In genomic region chr1:81950845-81951244, GRCh38 we compare ENCODE assay signal across 20 cellular contexts.
"Had no signal": no experiment of that assay in that cellular context is flagged by ENCODE, and none has a peak within 500 bp of the region (broad histone marks: within the 10 kb centered on the region; RNA-seq: fewer than 3 reads in every experiment).

No MANE protein-coding gene starts in this region.

- H3K4me3 Mint-ChIP-seq: activated B cell treated with CpG ODN at 0.5 μM for 24 hours; activated CD4-positive, alpha-beta memory T cell treated with anti-CD3 and anti-CD28 coated beads for 36 hours; activated naive CD8-positive, alpha-beta T cell treated with anti-CD3 and anti-CD28 coated beads for 36 hours; activated T-helper 17 cell treated with anti-CD3 and anti-CD28 coated beads, Interleukin-2, amount 50 U/mL, for 72 hours; endodermal cell; naive thymus-derived CD4-positive, alpha-beta T cell; stimulated activated naive B cell treated with anti-CD40 and anti-IgM and Interleukin-4, amounts not matched to agents 10 μg/mL and 1 μg/mL and 100 μg/mL, for 72 hours had no signal

- H3K79me2 ChIP-seq: parathyroid adenoma had no signal

- H3K4me1 ChIP-seq: body of pancreas, colonic mucosa, spleen, upper lobe of right lung had no signal

- H3K4me1 Mint-ChIP-seq: activated B cell treated with CpG ODN at 0.5 μM for 24 hours; activated naive CD8-positive, alpha-beta T cell treated with anti-CD3 and anti-CD28 coated beads for 36 hours; activated T-helper 17 cell treated with anti-CD3 and anti-CD28 coated beads, Interleukin-2, amount 50 U/mL, for 72 hours; naive thymus-derived CD4-positive, alpha-beta T cell; stimulated activated naive B cell treated with anti-CD40 and anti-IgM and Interleukin-4, amounts not matched to agents 10 μg/mL and 1 μg/mL and 100 μg/mL, for 72 hours had no signal

- H3K27me3 Mint-ChIP-seq: activated B cell treated with CpG ODN at 0.5 μM for 24 hours; activated CD4-positive, alpha-beta memory T cell treated with anti-CD3 and anti-CD28 coated beads for 36 hours; activated naive CD8-positive, alpha-beta T cell treated with anti-CD3 and anti-CD28 coated beads for 36 hours; activated T-helper 17 cell treated with anti-CD3 and anti-CD28 coated beads, Interleukin-2, amount 50 U/mL, for 72 hours; naive thymus-derived CD4-positive, alpha-beta T cell; stimulated activated naive B cell treated with anti-CD40 and anti-IgM and Interleukin-4, amounts not matched to agents 10 μg/mL and 1 μg/mL and 100 μg/mL, for 72 hours had no signal

- ATAC-seq: activated T-helper 17 cell treated with anti-CD3 and anti-CD28 coated beads, Interleukin-2, amount 50 U/mL, for 72 hours; body of pancreas; naive thymus-derived CD4-positive, alpha-beta T cell; sciatic nerve; stimulated activated naive B cell treated with anti-CD40 and anti-IgM and Interleukin-4, amounts not matched to agents 10 μg/mL and 1 μg/mL and 100 μg/mL, for 72 hours; upper lobe of right lung had no signal

- H3K36me3 Mint-ChIP-seq: activated CD4-positive, alpha-beta memory T cell treated with anti-CD3 and anti-CD28 coated beads for 36 hours; activated naive CD8-positive, alpha-beta T cell treated with anti-CD3 and anti-CD28 coated beads for 36 hours; naive thymus-derived CD4-positive, alpha-beta T cell; stimulated activated naive B cell treated with anti-CD40 and anti-IgM and Interleukin-4, amounts not matched to agents 10 μg/mL and 1 μg/mL and 100 μg/mL, for 72 hours had no signal

- H3K4me3 ChIP-seq: body of pancreas, colonic mucosa, spleen, upper lobe of right lung had no signal

- H3K27me3 ChIP-seq: body of pancreas, colonic mucosa, spleen, upper lobe of right lung had no signal

- H3K27ac ChIP-seq: body of pancreas, colonic mucosa, epithelial cell of prostate, parathyroid adenoma, spleen, upper lobe of right lung had no signal

- H3K36me3 ChIP-seq: colonic mucosa, spleen, upper lobe of right lung had no signal

- H3K9me3 ChIP-seq: body of pancreas, colonic mucosa, spleen, upper lobe of right lung had no signal

- DNase-seq: activated B cell treated with CpG ODN at 0.5 μM for 24 hours; activated CD4-positive, alpha-beta memory T cell treated with anti-CD3 and anti-CD28 coated beads for 36 hours; activated CD4-positive, alpha-beta T cell treated with anti-CD3 and anti-CD28 coated beads for 4 hours; activated naive CD4-positive, alpha-beta T cell; activated naive CD8-positive, alpha-beta T cell treated with anti-CD3 and anti-CD28 coated beads for 36 hours; activated T-cell treated with anti-CD3 and anti-CD28 coated beads, Interleukin-2, amount 50 U/mL, for 1 hour; amygdala; body of pancreas; caudate nucleus; colonic mucosa; endodermal cell; mesendoderm; naive thymus-derived CD4-positive, alpha-beta T cell; spleen; stimulated activated naive B cell treated with anti-CD40 and anti-IgM and Interleukin-4, amounts not matched to agents 10 μg/mL and 1 μg/mL and 100 μg/mL, for 72 hours; upper lobe of right lung had no signal

- H2AFZ ChIP-seq: parathyroid adenoma had no signal

- H3K9me3 Mint-ChIP-seq: activated B cell treated with CpG ODN at 0.5 μM for 24 hours; activated CD4-positive, alpha-beta memory T cell treated with anti-CD3 and anti-CD28 coated beads for 36 hours; activated naive CD8-positive, alpha-beta T cell treated with anti-CD3 and anti-CD28 coated beads for 36 hours; activated T-helper 17 cell treated with anti-CD3 and anti-CD28 coated beads, Interleukin-2, amount 50 U/mL, for 72 hours; endodermal cell; naive thymus-derived CD4-positive, alpha-beta T cell had no signal

- H3K27ac Mint-ChIP-seq: activated B cell treated with CpG ODN at 0.5 μM for 24 hours; activated CD4-positive, alpha-beta memory T cell treated with anti-CD3 and anti-CD28 coated beads for 36 hours; activated naive CD8-positive, alpha-beta T cell treated with anti-CD3 and anti-CD28 coated beads for 36 hours; activated T-helper 17 cell treated with anti-CD3 and anti-CD28 coated beads, Interleukin-2, amount 50 U/mL, for 72 hours; endodermal cell; naive thymus-derived CD4-positive, alpha-beta T cell; stimulated activated naive B cell treated with anti-CD40 and anti-IgM and Interleukin-4, amounts not matched to agents 10 μg/mL and 1 μg/mL and 100 μg/mL, for 72 hours had no signal
